ENCODE assay signal across 10 cellular contexts in the genomic region with DNA sequence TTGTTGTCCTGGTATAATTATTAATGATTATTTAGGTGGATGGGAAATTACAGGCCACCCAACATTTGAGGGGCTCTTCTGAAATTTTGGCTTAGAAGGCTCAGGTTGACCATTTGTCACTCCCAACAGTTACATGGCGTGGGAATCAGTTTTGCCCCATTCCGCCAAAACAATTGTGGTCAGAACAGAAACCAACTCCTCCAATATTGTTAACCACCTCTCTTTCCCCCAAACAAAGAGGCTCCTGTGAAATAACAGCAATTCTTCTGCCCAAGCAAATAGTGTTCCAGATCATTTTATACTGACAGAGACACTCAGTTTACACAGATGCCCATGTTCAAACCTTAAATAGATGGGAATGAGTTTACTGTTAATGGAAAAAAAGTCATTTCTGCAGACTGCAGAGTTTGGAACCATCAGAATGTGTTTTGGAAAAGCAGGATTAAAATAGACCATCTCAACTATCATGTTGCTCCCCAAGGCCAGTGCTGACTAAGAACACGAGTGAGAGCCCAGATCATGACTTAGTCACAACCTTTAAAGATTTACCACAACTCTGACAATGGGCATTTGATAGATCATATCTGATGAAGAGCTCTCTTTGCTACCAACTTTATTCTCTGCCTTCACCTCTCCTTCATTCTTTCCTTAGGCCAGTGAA.
DNase-seq lines count a peak whose midpoint lies in the region; ATAC-seq and TF ChIP-seq lines count a peak whose summit lies in the region.
"Had no signal": no experiment of that assay in that cellular context is flagged by ENCODE, and none has a peak within 500 bp of the region (broad histone marks: within the 10 kb centered on the region; RNA-seq: fewer than 3 reads in every experiment).

No MANE protein-coding gene starts in this region.

- H3K23ac ChIP-seq in IMR-90 (ENCODE audit: low read depth, low read length): no peak overlapping the region
- no peak overlapping the region for H3K23ac ChIP-seq in mesenchymal stem cell (ENCODE audit: low read length in 2 of 2)

- H3K9me3 Mint-ChIP-seq in HFFc6 (peaks cover 8% of the 10 kb centered on the region; the same call in 1 of the 2 replicates), type B pancreatic cell (no peaks in the 10 kb centered on the region)

- no peak overlapping the region for H4K91ac ChIP-seq in IMR-90 (ENCODE audit: insufficient read depth, low read depth, low read length)
- no peak overlapping the region for H4K91ac ChIP-seq in mesenchymal stem cell (ENCODE audit: low read length)

- H2AFZ ChIP-seq in IMR-90 (replicated peaks; ENCODE audit: low read length, poor library complexity) (no peak overlapping the region), mesenchymal stem cell (ENCODE audit: low read depth, low read length) (no peak overlapping the region)

- CTCF ChIA-PET in IMR-90 (lab: Yijun Ruan, JAX): no interaction called here

- H3K9me1 ChIP-seq in IMR-90 (ENCODE audit: insufficient read depth, low read length): peaks cover 24% of the 10 kb centered on the region

- H3K36me3 ChIP-seq in IMR-90 (ENCODE audit: control insufficient read depth, insufficient read depth, low read length) (peaks cover 62% of the 10 kb centered on the region), mesenchymal stem cell (ENCODE audit: control insufficient read depth in 1 of 2, insufficient read depth in 2 of 2, low read depth in 1 of 2, low read length in 2 of 2) (peaks cover 29 to 96% of the 10 kb centered on the region in 2 experiments), H7 (replicated peaks; ENCODE audit: control insufficient read depth, insufficient read depth, low read length) (no peaks in the 10 kb centered on the region)

- no peaks in the 10 kb centered on the region for H4K20me1 ChIP-seq in IMR-90 (ENCODE audit: insufficient read depth, low read length)

- in situ Hi-C loops in IMR-90 (cut with MboI; ENCODE audit: low sequenced_read_pairs): no loop called here

- H3K4me3 Mint-ChIP-seq in HFFc6 (peak overlapping the region; percentile 37), type B pancreatic cell (no peak overlapping the region)

- no peak overlapping the region for H4K5ac ChIP-seq in IMR-90 (ENCODE audit: low read depth, low read length)

- peak overlapping the region; percentile 67 for H3K27ac Mint-ChIP-seq in HFFc6
- no peak overlapping the region for H3K27ac Mint-ChIP-seq in type B pancreatic cell

- no peak overlapping the region for H2BK20ac ChIP-seq in IMR-90 (ENCODE audit: low read depth, low read length)

- H3K27ac ChIP-seq in IMR-90 (ENCODE audit: insufficient read depth, low read length) (peak overlapping the region; percentile 20; the same call in 1 of the 2 replicates), mesenchymal stem cell (ENCODE audit: low read length, poor library complexity, severe bottlenecking) (no peak overlapping the region)

- intact Hi-C loops in IMR-90 (cut with micrococcal nuclease): no loop called here

- H2AK5ac ChIP-seq in IMR-90 (ENCODE audit: low read depth, low read length) (no peak overlapping the region), mesenchymal stem cell (ENCODE audit: low read length, severe bottlenecking) (no peak overlapping the region)

- H3K14ac ChIP-seq in IMR-90 (replicated peaks; ENCODE audit: low read depth, low read length) (peak overlapping the region; percentile 25; the same call in 1 of the 2 replicates), mesenchymal stem cell (ENCODE audit: low read length in 2 of 2) (no peak overlapping the region)

- no peak overlapping the region for H3K4me3 ChIP-seq in IMR-90 (ENCODE audit: insufficient read depth, low read depth, low read length)
- peak overlapping the region in 1 of 2 experiments; percentile 8 for H3K4me3 ChIP-seq in mesenchymal stem cell (ENCODE audit: insufficient read depth in 1 of 2, low read depth in 1 of 2, low read length in 2 of 2)
- no peak overlapping the region for H3K4me3 ChIP-seq in H7 (ENCODE audit: insufficient read depth, low read depth, low read length)

- H3K36me3 Mint-ChIP-seq in HFFc6 (ENCODE audit: low read depth): peaks cover 75% of the 10 kb centered on the region
- H3K36me3 Mint-ChIP-seq in type B pancreatic cell: peaks cover 6% of the 10 kb centered on the region

- H3K9ac ChIP-seq in IMR-90 (ENCODE audit: low read depth, low read length) (no peak overlapping the region), mesenchymal stem cell (ENCODE audit: low read length) (peak overlapping the region; percentile 43)

- no peak overlapping the region for H3K56ac ChIP-seq in IMR-90 (ENCODE audit: extremely low read depth, insufficient read depth, low read length)

- 92% methylated on average over 2 of the region's 3 CpGs; no CpG with 5 or more reads in 1 of the 2 experiments for WGBS in IMR-90 (ENCODE audit: extremely low coverage in 2 of 2, insufficient read length in 1 of 2), 2 experiments
- 80% methylated on average over 3 of the region's 3 CpGs for WGBS in mesenchymal stem cell

- no peak for TF ChIP-seq POLR2A in IMR-90 (IDR thresholded peaks at IDR 0.05; ENCODE audit: low read depth, low read length)

- no peak overlapping the region for H2BK120ac ChIP-seq in IMR-90 (ENCODE audit: low read depth, low read length)
- H2BK120ac ChIP-seq in mesenchymal stem cell (ENCODE audit: low read depth, low read length): no peak overlapping the region

- no peaks in the 10 kb centered on the region for H3K27me3 ChIP-seq in IMR-90 (ENCODE audit: control insufficient read depth, insufficient read depth, low read length)
- no peaks in the 10 kb centered on the region for H3K27me3 ChIP-seq in mesenchymal stem cell (ENCODE audit: control insufficient read depth in 1 of 2, insufficient read depth in 1 of 2, low read length in 2 of 2)
- H3K27me3 ChIP-seq in H7 (ENCODE audit: control insufficient read depth, insufficient read depth, low read length): no peaks in the 10 kb centered on the region

- DNase-seq in HFFc6: peak; percentile 82
- peak; percentile 73 for DNase-seq in IMR-90
- no peak for DNase-seq in mesenchymal stem cell
- no peak for DNase-seq in type B pancreatic cell (ENCODE audit: extremely low spot score, unreplicated experiment)
- DNase-seq in omental fat pad (ENCODE audit: low spot score): no peak
- no peak for DNase-seq in NCI-H1092 treated with DMSO at 0.1 percent for 48 hours (lab: John Stamatoyannopoulos, UW)
- DNase-seq in H7: no peak
- DNase-seq: DMS79, KBM-7 had no signal

- TF ChIP-seq CTCF in HFFc6 (IDR thresholded peaks at IDR 0.05) (no peak), IMR-90 (conservative IDR thresholded peaks at IDR 0.05; ENCODE audit: low read depth, low read length) (no peak), type B pancreatic cell (conservative IDR thresholded peaks at IDR 0.05) (no peak), omental fat pad (IDR thresholded peaks at IDR 0.05) (no peak)

- H3K9me3 ChIP-seq in IMR-90 (ENCODE audit: control insufficient read depth, insufficient read depth, low read length) (no peaks in the 10 kb centered on the region), mesenchymal stem cell (ENCODE audit: control insufficient read depth, low read length) (no peaks in the 10 kb centered on the region)

- H2BK15ac ChIP-seq in IMR-90 (ENCODE audit: low read depth, low read length) (no peak overlapping the region), mesenchymal stem cell (ENCODE audit: low read depth, poor library complexity, severe bottlenecking) (no peak overlapping the region)

- no peak overlapping the region for H2AK9ac ChIP-seq in IMR-90 (replicated peaks; ENCODE audit: low read depth, low read length, poor library complexity)

- dilution Hi-C loops in IMR-90 (cut with HindIII; ENCODE audit: low sequenced_read_pairs, unreplicated experiment): no loop called here

- H2BK12ac ChIP-seq in mesenchymal stem cell (ENCODE audit: low read length in 2 of 2): no peak overlapping the region

- no TSS peak for BruUV-seq in IMR-90 (replicated peaks; lab: Mats Ljungman, UMichigan)

- peaks cover 25% of the 10 kb centered on the region for H3K27me3 Mint-ChIP-seq in HFFc6 (ENCODE audit: insufficient read depth)
- H3K27me3 Mint-ChIP-seq in type B pancreatic cell: no peaks in the 10 kb centered on the region

- POLR2A ChIA-PET in IMR-90 (lab: Charles Lee; ENCODE audit: unreplicated experiment): no interaction called here

- no peak overlapping the region for H4K8ac ChIP-seq in IMR-90 (ENCODE audit: low read depth in 2 of 2, low read length in 2 of 2)
- H4K8ac ChIP-seq in mesenchymal stem cell (ENCODE audit: low read length): no peak overlapping the region

- peaks cover 5% of the 10 kb centered on the region for H3K4me1 ChIP-seq in IMR-90 (ENCODE audit: control insufficient read depth, insufficient read depth, low read length)
- no peaks in the 10 kb centered on the region for H3K4me1 ChIP-seq in mesenchymal stem cell (ENCODE audit: control insufficient read depth, insufficient read depth, low read depth, low read length)

- peaks cover 90% of the 10 kb centered on the region for H3K4me1 Mint-ChIP-seq in HFFc6 (ENCODE audit: low read depth)
- H3K4me1 Mint-ChIP-seq in type B pancreatic cell (ENCODE audit: unreplicated experiment): no peaks in the 10 kb centered on the region

- TF ChIP-seq RAD21 in IMR-90 (IDR thresholded peaks at IDR 0.05; ENCODE audit: low read length): no peak

- H3K18ac ChIP-seq in IMR-90 (ENCODE audit: low read depth, low read length) (no peak overlapping the region), mesenchymal stem cell (ENCODE audit: low read depth in 1 of 2, low read length in 2 of 2) (no peak overlapping the region)

- H2BK5ac ChIP-seq in IMR-90 (ENCODE audit: low read depth, low read length, poor library complexity, severe bottlenecking): peak overlapping the region; percentile 44
- no peak overlapping the region for H2BK5ac ChIP-seq in mesenchymal stem cell (ENCODE audit: low read depth, low read length, poor library complexity, severe bottlenecking)

- H3K79me1 ChIP-seq in IMR-90 (ENCODE audit: low read depth in 1 of 2, low read length in 2 of 2) (peaks cover 8 to 40% of the 10 kb centered on the region in 2 experiments; a peak in 3 of 4 replicates), mesenchymal stem cell (replicated peaks; ENCODE audit: low read length, poor library complexity, severe bottlenecking) (peaks cover 9% of the 10 kb centered on the region)

- H3K4ac ChIP-seq in IMR-90 (ENCODE audit: low read depth, low read length) (no peak overlapping the region), mesenchymal stem cell (ENCODE audit: low read depth in 1 of 2, low read length in 2 of 2) (no peak overlapping the region)

- peak; percentile 80 for ATAC-seq in GM18867 (IDR thresholded peaks at IDR 0.05; ENCODE audit: unreplicated experiment)
- ATAC-seq in IMR-90 (ENCODE audit: low read depth): peak; percentile 71
- ATAC-seq in omental fat pad (ENCODE audit: low FRiP score): no peak

- H3K4me2 ChIP-seq in IMR-90 (ENCODE audit: low read depth, low read length): no peak overlapping the region
- no peak overlapping the region for H3K4me2 ChIP-seq in mesenchymal stem cell (ENCODE audit: low read length, poor library complexity, severe bottlenecking)

TF ChIP-seq in IMR-90, 13 proteins besides CTCF, POLR2A, EP300 and RAD21:
- peak; percentile 18; the same call in 1 of the 2 replicates for TF ChIP-seq MAFK (IDR thresholded peaks at IDR 0.05; ENCODE audit: low read depth, low read length)
- no peak for TF ChIP-seq BHLHE40 (IDR thresholded peaks at IDR 0.05; ENCODE audit: low read depth, low read length)

Comparison
In these comparisons a context has a peak if more than half of its experiments do, and no peak if none do; other contexts are left out.
1. DNase-seq: peak in HFFc6 (single experiment) and IMR-90 (single experiment); none in mesenchymal stem cell (single experiment), type B pancreatic cell (single experiment), omental fat pad (single experiment), NCI-H1092 treated with DMSO at 0.1 percent for 48 hours (single experiment) and H7 (single experiment).